8 cellular contexts compared by ENCODE assay signal in genomic region chr1:201025571-201026002, GRCh38. TPM values are rescaled to one million over a fixed set of nuclear protein-coding genes. Genes with fewer than 3 reads are reported as not detected.
A peak's percentile ranks its signal among the peaks of the same experiment; 100 is the strongest.
DNase-seq lines count a peak whose midpoint lies in the region; TF ChIP-seq lines count a peak whose summit lies in the region.

No MANE protein-coding gene starts in this region.

- H3K36me3 Mint-ChIP-seq in activated naive CD8-positive, alpha-beta T cell treated with anti-CD3 and anti-CD28 coated beads for 36 hours = peaks cover 6% of the 10 kb centered on the region
- no peaks in the 10 kb centered on the region for H3K36me3 Mint-ChIP-seq in neural progenitor cell

- no peak overlapping the region for H3K9ac ChIP-seq in neural progenitor cell

- no peak overlapping the region for H2AFZ ChIP-seq in neural progenitor cell (replicated peaks)

- H3K4me3 ChIP-seq in neural progenitor cell = no peak overlapping the region

- TF ChIP-seq CTCF in neural progenitor cell (IDR thresholded peaks at IDR 0.05) = peak; percentile 49

- H3K36me3 ChIP-seq in neural progenitor cell = no peaks in the 10 kb centered on the region

- peaks cover 22% of the 10 kb centered on the region for H3F3A ChIP-seq in neural progenitor cell (ENCODE audit: low read depth)

- no peaks in the 10 kb centered on the region for H3K79me2 ChIP-seq in neural progenitor cell (ENCODE audit: low read depth)

- peaks cover 14% of the 10 kb centered on the region for H4K20me1 ChIP-seq in neural progenitor cell (ENCODE audit: low read depth)

- no peaks in the 10 kb centered on the region for H3K27me3 Mint-ChIP-seq in activated naive CD8-positive, alpha-beta T cell treated with anti-CD3 and anti-CD28 coated beads for 36 hours
- peaks cover 17% of the 10 kb centered on the region for H3K27me3 Mint-ChIP-seq in neural progenitor cell (ENCODE audit: insufficient read depth, low read depth)

- DNase-seq in SKM-1 (lab: John Stamatoyannopoulos, UW; ENCODE audit: unreplicated experiment) = peak; percentile 71
- DNase-seq in SKM-1 treated with dmso at 0.1 percent for 144 hours (lab: John Stamatoyannopoulos, UW; ENCODE audit: unreplicated experiment) = no peak
- peak; percentile 81 for DNase-seq in HK-2 (ENCODE audit: unreplicated experiment)
- peak; percentile 20 for DNase-seq in activated naive CD8-positive, alpha-beta T cell treated with anti-CD3 and anti-CD28 coated beads for 36 hours
- peak; percentile 56 for DNase-seq in neural progenitor cell (ENCODE audit: low spot score)
- DNase-seq in NCI-H1105 treated with DMSO at 0.1 percent for 48 hours (lab: John Stamatoyannopoulos, UW) = no peak
- no peak for DNase-seq in NCI-H748 treated with DMSO at 0.1 percent for 48 hours (lab: John Stamatoyannopoulos, UW)
- no peak for DNase-seq in NCI-H2029 (lab: John Stamatoyannopoulos, UW)

- H3K27ac ChIP-seq in neural progenitor cell = no peak overlapping the region

- H3K4me1 ChIP-seq in neural progenitor cell = peaks cover 34% of the 10 kb centered on the region

- no peaks in the 10 kb centered on the region for H3K9me3 ChIP-seq in neural progenitor cell (ENCODE audit: low read depth)

- no peaks in the 10 kb centered on the region for H3K9me3 Mint-ChIP-seq in activated naive CD8-positive, alpha-beta T cell treated with anti-CD3 and anti-CD28 coated beads for 36 hours
- no peaks in the 10 kb centered on the region for H3K9me3 Mint-ChIP-seq in neural progenitor cell

- H3K27me3 ChIP-seq in neural progenitor cell = peaks cover 9% of the 10 kb centered on the region

- H3K4me2 ChIP-seq in neural progenitor cell = no peak overlapping the region

- H3K4me3 Mint-ChIP-seq in activated naive CD8-positive, alpha-beta T cell treated with anti-CD3 and anti-CD28 coated beads for 36 hours = no peak overlapping the region
- peak overlapping the region; percentile 57 for H3K4me3 Mint-ChIP-seq in neural progenitor cell

- H3K4me1 Mint-ChIP-seq in activated naive CD8-positive, alpha-beta T cell treated with anti-CD3 and anti-CD28 coated beads for 36 hours = peaks cover 45% of the 10 kb centered on the region
- peaks cover 53% of the 10 kb centered on the region for H3K4me1 Mint-ChIP-seq in neural progenitor cell

- H3K27ac Mint-ChIP-seq in activated naive CD8-positive, alpha-beta T cell treated with anti-CD3 and anti-CD28 coated beads for 36 hours = no peak overlapping the region
- H3K27ac Mint-ChIP-seq in neural progenitor cell = no peak overlapping the region

RNA-seq across cellular contexts. Expression of gene KIF21B, which starts 2.1 kb away (rescaled TPM):
- 10 to 100 TPM; 55.7 to 56.2 TPM for total RNA-seq in activated naive CD8-positive, alpha-beta T cell treated with anti-CD3 and anti-CD28 coated beads for 36 hours
- 6.4 and 15.6 TPM in 2 replicates for total RNA-seq in neural progenitor cell (ENCODE audit: low replicate concordance)

Comparison
In these comparisons a context has a peak if more than half of its experiments do, and no peak if none do; other contexts are left out.
1. DNase-seq: peak in SKM-1 (single experiment), HK-2 (single experiment), activated naive CD8-positive, alpha-beta T cell treated with anti-CD3 and anti-CD28 coated beads for 36 hours (single experiment) and neural progenitor cell (single experiment); none in SKM-1 treated with dmso at 0.1 percent for 144 hours (single experiment), NCI-H1105 treated with DMSO at 0.1 percent for 48 hours (single experiment), NCI-H748 treated with DMSO at 0.1 percent for 48 hours (single experiment) and NCI-H2029 (single experiment).